13 cellular contexts compared by ENCODE assay signal in genomic region chr6:144469144-144469575, GRCh38.
A peak's percentile ranks its signal among the peaks of the same experiment; 100 is the strongest.
DNase-seq lines count a peak whose midpoint lies in the region; ATAC-seq and TF ChIP-seq lines count a peak whose summit lies in the region.
"Had no signal": no experiment of that assay in that cellular context is flagged by ENCODE, and none has a peak within 500 bp of the region (broad histone marks: within the 10 kb centered on the region; RNA-seq: fewer than 3 reads in every experiment).

No MANE protein-coding gene starts in this region.

- no peak for TF ChIP-seq CTCF in CD8-positive, alpha-beta T cell (IDR thresholded peaks at IDR 0.05)
- no peak for TF ChIP-seq CTCF in body of pancreas (IDR thresholded peaks at IDR 0.05)

- peak overlapping the region; percentile 82 for H3K27ac Mint-ChIP-seq in CD8-positive, alpha-beta T cell
- H3K27ac Mint-ChIP-seq in activated naive CD4-positive, alpha-beta T cell treated with anti-CD3 and anti-CD28 coated beads, Interleukin-2, amount 10 ng/mL, durations not matched to agents 7 days and 5 days = peak overlapping the region; percentile 74
- H3K27ac Mint-ChIP-seq: type B pancreatic cell had no signal

- H3K4me3 Mint-ChIP-seq in CD8-positive, alpha-beta T cell = peak overlapping the region; percentile 55
- no peak overlapping the region for H3K4me3 Mint-ChIP-seq in activated naive CD4-positive, alpha-beta T cell treated with anti-CD3 and anti-CD28 coated beads, Interleukin-2, amount 10 ng/mL, durations not matched to agents 7 days and 5 days
- H3K4me3 Mint-ChIP-seq: type B pancreatic cell had no signal

- peaks cover 75% of the 10 kb centered on the region for H3K36me3 Mint-ChIP-seq in CD8-positive, alpha-beta T cell
- H3K36me3 Mint-ChIP-seq in activated naive CD4-positive, alpha-beta T cell treated with anti-CD3 and anti-CD28 coated beads, Interleukin-2, amount 10 ng/mL, durations not matched to agents 7 days and 5 days = peaks cover 66% of the 10 kb centered on the region

- TF ChIP-seq POLR2A in body of pancreas (IDR thresholded peaks at IDR 0.05) = no peak

- no peaks in the 10 kb centered on the region for H3K27me3 ChIP-seq in CD8-positive, alpha-beta T cell (ENCODE audit: insufficient read depth, low read length)
- no peaks in the 10 kb centered on the region for H3K27me3 ChIP-seq in body of pancreas
- H3K27me3 ChIP-seq: brain microvascular endothelial cell had no signal

- no peak overlapping the region for H3K27ac ChIP-seq in CD8-positive, alpha-beta T cell (ENCODE audit: low read depth, low read length)
- H3K27ac ChIP-seq in body of pancreas = no peak overlapping the region
- H3K27ac ChIP-seq: brain microvascular endothelial cell had no signal

- WGBS in body of pancreas, 2 donors = 94 to 95% methylated on average over 1 of the region's 1 CpG

- peaks cover 27% of the 10 kb centered on the region for H3K4me1 Mint-ChIP-seq in CD8-positive, alpha-beta T cell (ENCODE audit: low read depth)
- peaks cover 21% of the 10 kb centered on the region for H3K4me1 Mint-ChIP-seq in activated naive CD4-positive, alpha-beta T cell treated with anti-CD3 and anti-CD28 coated beads, Interleukin-2, amount 10 ng/mL, durations not matched to agents 7 days and 5 days

- H3K4me1 ChIP-seq in CD8-positive, alpha-beta T cell (ENCODE audit: insufficient read depth, low read length) = peaks cover 21% of the 10 kb centered on the region
- H3K4me1 ChIP-seq in body of pancreas = peaks cover 6% of the 10 kb centered on the region

- no peak for ATAC-seq in CD8-positive, alpha-beta T cell
- peak; percentile 71 for ATAC-seq in GM18909 (IDR thresholded peaks at IDR 0.05; ENCODE audit: poor library complexity, unreplicated experiment)
- peak; percentile 90 for ATAC-seq in HG03064 (IDR thresholded peaks at IDR 0.05; ENCODE audit: low read depth, unreplicated experiment)
- no peak for ATAC-seq in left lobe of liver
- ATAC-seq in body of pancreas = no peak

- peaks cover 4% of the 10 kb centered on the region for H3K36me3 ChIP-seq in CD8-positive, alpha-beta T cell (ENCODE audit: insufficient read depth, low read length)
- no peaks in the 10 kb centered on the region for H3K36me3 ChIP-seq in body of pancreas (replicated peaks in 1 of 2; ENCODE audit: insufficient read depth in 1 of 2, low read depth in 2 of 2)
- H3K36me3 ChIP-seq: brain microvascular endothelial cell had no signal

- H3K27me3 Mint-ChIP-seq in CD8-positive, alpha-beta T cell (ENCODE audit: low read depth) = no peaks in the 10 kb centered on the region
- H3K27me3 Mint-ChIP-seq in activated naive CD4-positive, alpha-beta T cell treated with anti-CD3 and anti-CD28 coated beads, Interleukin-2, amount 10 ng/mL, durations not matched to agents 7 days and 5 days = no peaks in the 10 kb centered on the region
- H3K27me3 Mint-ChIP-seq: type B pancreatic cell had no signal

- H3K9me3 Mint-ChIP-seq in CD8-positive, alpha-beta T cell = no peaks in the 10 kb centered on the region
- no peaks in the 10 kb centered on the region for H3K9me3 Mint-ChIP-seq in activated naive CD4-positive, alpha-beta T cell treated with anti-CD3 and anti-CD28 coated beads, Interleukin-2, amount 10 ng/mL, durations not matched to agents 7 days and 5 days
- H3K9me3 Mint-ChIP-seq: type B pancreatic cell had no signal

- no peaks in the 10 kb centered on the region for H3K9me3 ChIP-seq in CD8-positive, alpha-beta T cell (ENCODE audit: low read length)
- H3K9me3 ChIP-seq in body of pancreas = no peaks in the 10 kb centered on the region

- no peak overlapping the region for H3K4me3 ChIP-seq in CD8-positive, alpha-beta T cell (ENCODE audit: low read depth, low read length)
- no peak overlapping the region for H3K4me3 ChIP-seq in body of pancreas

- no peak for DNase-seq in CD8-positive, alpha-beta T cell
- no peak for DNase-seq in activated naive CD4-positive, alpha-beta T cell treated with anti-CD3 and anti-CD28 coated beads, Interleukin-2, amount 10 ng/mL, durations not matched to agents 7 days and 5 days
- DNase-seq in DMS 273 treated with DMSO at 0.1 percent for 48 hours (lab: John Stamatoyannopoulos, UW) = no peak
- DNase-seq in left lobe of liver (ENCODE audit: low spot score) = no peak
- no peak for DNase-seq in NCI-H2107 (lab: John Stamatoyannopoulos, UW)
- DNase-seq in body of pancreas = no peak
- DNase-seq: brain microvascular endothelial cell, Calu3, IMR-90, mesendoderm had no signal

- POLR2A ChIA-PET in CD8-positive, alpha-beta T cell (lab: Charles Lee) = no interaction called here

- intact Hi-C loops in CD8-positive, alpha-beta T cell (cut with DNase I, micrococcal nuclease) = no loop called here
- intact Hi-C loops in body of pancreas (cut with DNase I) = no loop called here

- CTCF ChIA-PET in CD8-positive, alpha-beta T cell (lab: Charles Lee) = interaction anchor here (0.8 to 1.2 kb wide), 2 partner anchors 13 to 19 kb away, joined by 3 read pairs; no protein-coding TSS in a partner anchor
- CTCF ChIA-PET in activated naive CD4-positive, alpha-beta T cell treated with anti-CD3 and anti-CD28 coated beads, Interleukin-2, amount 10 ng/mL, durations not matched to agents 7 days and 5 days (lab: Charles Lee) = interaction anchor here (1.3 kb wide), 1 partner anchor 12 kb away, joined by 7 read pairs; no protein-coding TSS in a partner anchor

Comparison
In these comparisons a context has a peak if more than half of its experiments do, and no peak if none do; other contexts are left out.
1. ATAC-seq: peak in GM18909 (single experiment) and HG03064 (single experiment); none in CD8-positive, alpha-beta T cell (single experiment), left lobe of liver (single experiment) and body of pancreas (single experiment).